Comparison of ENCODE assay signal across 19 cellular contexts in the genomic region with DNA sequence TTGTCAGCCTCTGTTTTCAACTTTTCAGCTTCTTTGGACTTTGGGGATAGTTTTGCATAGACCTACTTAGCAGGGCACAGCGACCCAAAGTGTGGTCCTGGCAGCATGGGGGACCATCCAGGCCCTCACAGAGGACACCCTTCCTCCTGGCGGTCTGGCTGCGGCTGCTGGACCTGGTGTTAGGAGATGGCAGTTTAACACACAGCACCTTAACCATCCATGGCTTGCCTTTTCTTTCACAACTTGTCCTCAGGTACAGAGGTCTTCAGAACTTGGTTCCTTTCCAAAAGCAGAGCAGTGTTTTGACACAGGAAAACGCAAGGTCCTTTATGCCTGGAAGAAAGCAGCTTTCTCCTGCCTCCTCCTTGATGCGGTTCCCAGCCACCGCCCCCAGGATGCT.
DNase-seq lines count a peak whose midpoint lies in the region; ATAC-seq, FAIRE-seq and TF ChIP-seq lines count a peak whose summit lies in the region.
"Had no signal": no experiment of that assay in that cellular context is flagged by ENCODE, and none has a peak within 500 bp of the region (broad histone marks: within the 10 kb centered on the region; RNA-seq: fewer than 3 reads in every experiment).

No MANE protein-coding gene starts in this region.

- no peak for ATAC-seq in GM19467 (IDR thresholded peaks at IDR 0.05; ENCODE audit: unreplicated experiment)
- ATAC-seq: Panc1 had no signal

- 47% methylated on average over 6 of the region's 6 CpGs for WGBS in liver
- WGBS in small intestine, 3 donors, result 38 to 67% (median 48%) methylated on average over 6 of the region's 6 CpGs

- no peaks in the 10 kb centered on the region for H3K27me3 ChIP-seq in liver (ENCODE audit: control insufficient read depth in 4 of 4, insufficient read depth in 4 of 4, low read length in 3 of 4)
- H3K27me3 ChIP-seq in small intestine (ENCODE audit: control insufficient read depth in 2 of 2, insufficient read depth in 2 of 2, low read length in 2 of 2), result no peaks in the 10 kb centered on the region

- peak; percentile 29 for DNase-seq in activated CD8-positive, alpha-beta memory T cell treated with anti-CD3 and anti-CD28 coated beads, Interleukin-2, amount 50 U/mL, for 48 hours
- no peak for DNase-seq in activated CD8-positive, alpha-beta memory T cell treated with anti-CD3 and anti-CD28 coated beads, Interleukin-2, amount 50 U/mL, for 4 hours
- DNase-seq in small intestine, result peak; percentile 86
- DNase-seq in kidney, result no peak
- DNase-seq in medulla oblongata (ENCODE audit: extremely low spot score), result no peak
- no peak for DNase-seq in activated gamma-delta T cell treated with Interleukin-2 at 50 U/mL for 16 hours
- DNase-seq: C1 segment of cervical spinal cord, COR-L47, DMS153, EL, H9, NCI-H1105, NCI-H187, NCI-H446, NCI-H748 treated with DMSO at 0.1 percent for 48 hours had no signal

- TF ChIP-seq RAD21 in liver (IDR thresholded peaks at IDR 0.05), result peak; percentile 57 to 72

- no peak overlapping the region for H3K9ac ChIP-seq in liver (ENCODE audit: low read depth in 1 of 2, low read length in 2 of 2)
- H3K9ac ChIP-seq in kidney (ENCODE audit: low read length in 2 of 2), result no peak overlapping the region
- H3K9ac ChIP-seq: KMS-11 had no signal

- H3K9me3 ChIP-seq in liver (ENCODE audit: control insufficient read depth in 4 of 4, low read length in 3 of 4), result no peaks in the 10 kb centered on the region
- H3K9me3 ChIP-seq in small intestine (ENCODE audit: control insufficient read depth, low read depth), result no peaks in the 10 kb centered on the region
- no peaks in the 10 kb centered on the region for H3K9me3 ChIP-seq in kidney (ENCODE audit: control insufficient read depth in 1 of 2, low read length in 2 of 2)

- intact Hi-C loops in kidney (cut with DNase I), result no loop called here

- peaks cover 4 to 14% (median 8%) of the 10 kb centered on the region in 4 donors for H3K4me1 ChIP-seq in liver (ENCODE audit: control insufficient read depth in 4 of 4, insufficient read depth in 4 of 4, low read length in 3 of 4)
- H3K4me1 ChIP-seq in small intestine (ENCODE audit: control insufficient read depth in 2 of 2, insufficient read depth in 1 of 2, low read depth in 1 of 2, low read length in 1 of 2), result peaks cover 3 to 7% of the 10 kb centered on the region in 2 donors
- no peaks in the 10 kb centered on the region for H3K4me1 ChIP-seq in kidney (ENCODE audit: control insufficient read depth in 1 of 2, insufficient read depth in 1 of 2, low read depth in 1 of 2, low read length in 2 of 2)

- FAIRE-seq in small intestine (lab: Jason Lieb, UNC) (no peak), kidney (lab: Jason Lieb, UNC) (no peak)

- no peak overlapping the region for H3K27ac ChIP-seq in liver (ENCODE audit: low read depth in 1 of 2, low read length in 2 of 2)
- no peak overlapping the region for H3K27ac ChIP-seq in small intestine (ENCODE audit: low read depth in 1 of 2, low read length in 1 of 2)
- no peak overlapping the region for H3K27ac ChIP-seq in kidney (ENCODE audit: low read depth in 2 of 2, low read length in 2 of 2)
- H3K27ac ChIP-seq: KMS-11 had no signal

- H3K4me3 ChIP-seq in liver (ENCODE audit: low read depth in 1 of 3, low read length in 3 of 3) (no peak overlapping the region), small intestine (ENCODE audit: low read depth in 1 of 2, low read length in 2 of 2) (no peak overlapping the region), kidney (ENCODE audit: low read length in 2 of 2) (no peak overlapping the region)

- H3K36me3 ChIP-seq in liver (ENCODE audit: control insufficient read depth in 4 of 4, insufficient read depth in 3 of 4, low read depth in 1 of 4, low read length in 3 of 4) (no peaks in the 10 kb centered on the region), small intestine (ENCODE audit: control insufficient read depth in 2 of 2, insufficient read depth in 2 of 2, low read length in 2 of 2) (no peaks in the 10 kb centered on the region), kidney (ENCODE audit: control insufficient read depth in 1 of 2, insufficient read depth in 2 of 2, low read length in 2 of 2) (no peaks in the 10 kb centered on the region)

- no peak for TF ChIP-seq CTCF in liver (IDR thresholded peaks at IDR 0.05; ENCODE audit: low read depth, low read length, missing input control)
- TF ChIP-seq CTCF in kidney (IDR thresholded peaks at IDR 0.05; ENCODE audit: borderline replicate concordance, extremely low read depth, insufficient read depth), result no peak

TF ChIP-seq in liver, 16 proteins besides CTCF, POLR2A, EP300 and RAD21:
- TF ChIP-seq, protein P1, sequence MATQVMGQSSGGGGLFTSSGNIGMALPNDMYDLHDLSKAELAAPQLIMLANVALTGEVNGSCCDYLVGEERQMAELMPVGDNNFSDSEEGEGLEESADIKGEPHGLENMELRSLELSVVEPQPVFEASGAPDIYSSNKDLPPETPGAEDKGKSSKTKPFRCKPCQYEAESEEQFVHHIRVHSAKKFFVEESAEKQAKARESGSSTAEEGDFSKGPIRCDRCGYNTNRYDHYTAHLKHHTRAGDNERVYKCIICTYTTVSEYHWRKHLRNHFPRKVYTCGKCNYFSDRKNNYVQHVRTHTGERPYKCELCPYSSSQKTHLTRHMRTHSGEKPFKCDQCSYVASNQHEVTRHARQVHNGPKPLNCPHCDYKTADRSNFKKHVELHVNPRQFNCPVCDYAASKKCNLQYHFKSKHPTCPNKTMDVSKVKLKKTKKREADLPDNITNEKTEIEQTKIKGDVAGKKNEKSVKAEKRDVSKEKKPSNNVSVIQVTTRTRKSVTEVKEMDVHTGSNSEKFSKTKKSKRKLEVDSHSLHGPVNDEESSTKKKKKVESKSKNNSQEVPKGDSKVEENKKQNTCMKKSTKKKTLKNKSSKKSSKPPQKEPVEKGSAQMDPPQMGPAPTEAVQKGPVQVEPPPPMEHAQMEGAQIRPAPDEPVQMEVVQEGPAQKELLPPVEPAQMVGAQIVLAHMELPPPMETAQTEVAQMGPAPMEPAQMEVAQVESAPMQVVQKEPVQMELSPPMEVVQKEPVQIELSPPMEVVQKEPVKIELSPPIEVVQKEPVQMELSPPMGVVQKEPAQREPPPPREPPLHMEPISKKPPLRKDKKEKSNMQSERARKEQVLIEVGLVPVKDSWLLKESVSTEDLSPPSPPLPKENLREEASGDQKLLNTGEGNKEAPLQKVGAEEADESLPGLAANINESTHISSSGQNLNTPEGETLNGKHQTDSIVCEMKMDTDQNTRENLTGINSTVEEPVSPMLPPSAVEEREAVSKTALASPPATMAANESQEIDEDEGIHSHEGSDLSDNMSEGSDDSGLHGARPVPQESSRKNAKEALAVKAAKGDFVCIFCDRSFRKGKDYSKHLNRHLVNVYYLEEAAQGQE (IDR thresholded peaks at IDR 0.05), result peak; percentile 43
- TF ChIP-seq, protein P2, sequence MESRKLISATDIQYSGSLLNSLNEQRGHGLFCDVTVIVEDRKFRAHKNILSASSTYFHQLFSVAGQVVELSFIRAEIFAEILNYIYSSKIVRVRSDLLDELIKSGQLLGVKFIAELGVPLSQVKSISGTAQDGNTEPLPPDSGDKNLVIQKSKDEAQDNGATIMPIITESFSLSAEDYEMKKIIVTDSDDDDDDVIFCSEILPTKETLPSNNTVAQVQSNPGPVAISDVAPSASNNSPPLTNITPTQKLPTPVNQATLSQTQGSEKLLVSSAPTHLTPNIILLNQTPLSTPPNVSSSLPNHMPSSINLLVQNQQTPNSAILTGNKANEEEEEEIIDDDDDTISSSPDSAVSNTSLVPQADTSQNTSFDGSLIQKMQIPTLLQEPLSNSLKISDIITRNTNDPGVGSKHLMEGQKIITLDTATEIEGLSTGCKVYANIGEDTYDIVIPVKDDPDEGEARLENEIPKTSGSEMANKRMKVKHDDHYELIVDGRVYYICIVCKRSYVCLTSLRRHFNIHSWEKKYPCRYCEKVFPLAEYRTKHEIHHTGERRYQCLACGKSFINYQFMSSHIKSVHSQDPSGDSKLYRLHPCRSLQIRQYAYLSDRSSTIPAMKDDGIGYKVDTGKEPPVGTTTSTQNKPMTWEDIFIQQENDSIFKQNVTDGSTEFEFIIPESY (IDR thresholded peaks at IDR 0.05), result peak; percentile 30
- peak; percentile 77 for TF ChIP-seq YY1 (IDR thresholded peaks at IDR 0.05)
- TF ChIP-seq SP1 (IDR thresholded peaks at IDR 0.05), result peak; percentile 66
- TF ChIP-seq, protein P3, sequence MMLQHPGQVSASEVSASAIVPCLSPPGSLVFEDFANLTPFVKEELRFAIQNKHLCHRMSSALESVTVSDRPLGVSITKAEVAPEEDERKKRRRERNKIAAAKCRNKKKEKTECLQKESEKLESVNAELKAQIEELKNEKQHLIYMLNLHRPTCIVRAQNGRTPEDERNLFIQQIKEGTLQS (IDR thresholded peaks at IDR 0.05), result no peak
- no peak for TF ChIP-seq EGR1 (IDR thresholded peaks at IDR 0.05; ENCODE audit: low read depth in 2 of 2)
- TF ChIP-seq RXRA (IDR thresholded peaks at IDR 0.05), result peak; percentile 72 to 82
- TF ChIP-seq HNF4A (conservative IDR thresholded peaks at IDR 0.05), result peak; percentile 98 to 99
- no peak for TF ChIP-seq NR2F2 (IDR thresholded peaks at IDR 0.05)
- TF ChIP-seq GABPA (IDR thresholded peaks at IDR 0.05 in 1 of 2, conservative IDR thresholded peaks at IDR 0.05 in 1 of 2), result no peak
- TF ChIP-seq, protein P4, sequence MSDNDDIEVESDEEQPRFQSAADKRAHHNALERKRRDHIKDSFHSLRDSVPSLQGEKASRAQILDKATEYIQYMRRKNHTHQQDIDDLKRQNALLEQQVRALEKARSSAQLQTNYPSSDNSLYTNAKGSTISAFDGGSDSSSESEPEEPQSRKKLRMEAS (IDR thresholded peaks at IDR 0.05), result peak; percentile 53
- TF ChIP-seq TAF1 (conservative IDR thresholded peaks at IDR 0.05), result no peak
- peak; percentile 96 for TF ChIP-seq HNF4G (IDR thresholded peaks at IDR 0.05)
- peak; percentile 23 to 77 for TF ChIP-seq JUND (IDR thresholded peaks at IDR 0.05)

Comparison
In these comparisons a context has a peak if more than half of its experiments do, and no peak if none do; other contexts are left out.
1. DNase-seq: peak in activated CD8-positive, alpha-beta memory T cell treated with anti-CD3 and anti-CD28 coated beads, Interleukin-2, amount 50 U/mL, for 48 hours (single experiment) and small intestine (single experiment); none in activated CD8-positive, alpha-beta memory T cell treated with anti-CD3 and anti-CD28 coated beads, Interleukin-2, amount 50 U/mL, for 4 hours (single experiment), kidney (single experiment), medulla oblongata (single experiment) and activated gamma-delta T cell treated with Interleukin-2 at 50 U/mL for 16 hours (single experiment).